Comparison of ENCODE assay signal across 10 cellular contexts in the genomic region with DNA sequence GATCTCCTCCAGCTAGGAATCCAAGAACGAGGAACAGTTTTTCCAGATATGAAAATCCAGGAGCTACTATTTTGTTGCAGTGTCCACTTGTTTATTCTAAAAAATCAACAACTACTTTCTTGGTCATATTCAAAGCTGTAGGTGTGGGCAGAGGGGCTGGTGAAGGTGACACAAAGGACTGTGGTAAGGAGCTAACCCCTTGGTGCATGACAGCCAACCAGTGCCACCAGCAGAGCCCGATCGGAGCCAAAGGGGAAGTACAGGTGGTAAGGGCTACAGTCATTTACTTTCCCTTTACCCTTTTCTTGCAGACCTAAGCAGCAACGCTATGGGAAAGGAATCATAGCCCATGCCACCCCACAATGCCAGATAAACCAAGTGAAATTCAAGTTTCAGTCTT. TPM values are rescaled to one million over a fixed set of nuclear protein-coding genes. Genes with fewer than 3 reads are reported as not detected.
A peak's percentile ranks its signal among the peaks of the same experiment; 100 is the strongest.
DNase-seq lines count a peak whose midpoint lies in the region; ATAC-seq and TF ChIP-seq lines count a peak whose summit lies in the region.
"Had no signal": no experiment of that assay in that cellular context is flagged by ENCODE, and none has a peak within 500 bp of the region (broad histone marks: within the 10 kb centered on the region; RNA-seq: fewer than 3 reads in every experiment).

No MANE protein-coding gene starts in this region.

- TF ChIP-seq CTCF in GM12875 (IDR thresholded peaks at IDR 0.05; ENCODE audit: borderline replicate concordance, insufficient read depth, low read depth, low read length) (no peak), lower leg skin (IDR thresholded peaks at IDR 0.05) (no peak), coronary artery (IDR thresholded peaks at IDR 0.05) (no peak)

- H3K27ac ChIP-seq in effector memory CD4-positive, alpha-beta T cell (ENCODE audit: insufficient read depth, low read length, poor library complexity, severe bottlenecking), result peak overlapping the region; percentile 26
- peak overlapping the region in 1 of 2 donors; percentile 86 for H3K27ac ChIP-seq in coronary artery
- H3K27ac ChIP-seq: colonic mucosa had no signal

- H3K27me3 ChIP-seq in effector memory CD4-positive, alpha-beta T cell (replicated peaks; ENCODE audit: control insufficient read depth, insufficient read depth, low read length, poor library complexity, severe bottlenecking), result no peaks in the 10 kb centered on the region
- H3K27me3 ChIP-seq: colonic mucosa had no signal

- H3K4me1 ChIP-seq in effector memory CD4-positive, alpha-beta T cell (ENCODE audit: control insufficient read depth, insufficient read depth, low read length, poor library complexity, severe bottlenecking), result peaks cover 3% of the 10 kb centered on the region
- H3K4me1 ChIP-seq: colonic mucosa had no signal

- H3K36me3 ChIP-seq in effector memory CD4-positive, alpha-beta T cell (ENCODE audit: control insufficient read depth, insufficient read depth, low read length), result no peaks in the 10 kb centered on the region
- H3K36me3 ChIP-seq: colonic mucosa had no signal

- TF ChIP-seq POLR2A in lower leg skin (IDR thresholded peaks at IDR 0.05), result no peak

- intact Hi-C loops in lower leg skin (cut with DNase I; ENCODE audit: low total_unique reads), result no loop called here

- peak in 2 of 3 donors; percentile 5 to 12 for DNase-seq in effector memory CD4-positive, alpha-beta T cell
- no peak for DNase-seq in lower leg skin (ENCODE audit: low spot score in 2 of 2)
- no peak for DNase-seq in mesenteric fat pad (ENCODE audit: low spot score)
- DNase-seq in coronary artery (ENCODE audit: low spot score), result no peak
- no peak for DNase-seq in hypothalamus (lab: John Stamatoyannopoulos, UW)
- DNase-seq: colonic mucosa had no signal

- no peaks in the 10 kb centered on the region for H3K9me3 ChIP-seq in effector memory CD4-positive, alpha-beta T cell (ENCODE audit: control insufficient read depth, low read length)
- H3K9me3 ChIP-seq: colonic mucosa had no signal

- H3K4me3 ChIP-seq in GM12875 (ENCODE audit: low read depth, low read length) (peak overlapping the region; percentile 29), lower leg skin (ENCODE audit: low read depth, poor library complexity, severe bottlenecking) (no peak overlapping the region), coronary artery (no peak overlapping the region)
- no peak overlapping the region for H3K4me3 ChIP-seq in effector memory CD4-positive, alpha-beta T cell (ENCODE audit: insufficient read depth, low read depth, low read length, poor library complexity, severe bottlenecking)
- H3K4me3 ChIP-seq: colonic mucosa had no signal

- ATAC-seq in GM19324 (IDR thresholded peaks at IDR 0.05; ENCODE audit: low FRiP score, unreplicated experiment), result peak; percentile 69
- peak; percentile 61 for ATAC-seq in HG03135 (IDR thresholded peaks at IDR 0.05; ENCODE audit: unreplicated experiment)

- 72 to 77% methylated on average over 4 of the region's 4 CpGs for WGBS in lower leg skin, 2 donors

RNA-seq across cellular contexts. Expression of a gene that starts 30.7 kb away (rescaled TPM):
- total RNA-seq in lower leg skin, result 1 to 10 TPM in 1 of 4 donors, under 1 TPM in 3; 0.34 to 2.6 (median 0.82) TPM
- total RNA-seq in mesenteric fat pad, result 3.4 TPM
- total RNA-seq: T-cell had no signal

RNA-seq across cellular contexts. Expression of a gene that starts 32.0 kb away (rescaled TPM):
- total RNA-seq in lower leg skin (1 to 10 TPM in 3 of 4 donors, under 1 TPM in 1; 0.97 to 1.9 (median 1.3) TPM), mesenteric fat pad (1.5 TPM)

RNA-seq across cellular contexts. Expression of a gene that starts 48.8 kb away (rescaled TPM):
- total RNA-seq in lower leg skin (10 to 100 TPM; 16.2 to 43.1 (median 29.9) TPM), mesenteric fat pad (48.4 TPM)

RNA-seq across cellular contexts. Expression of a gene that starts 49.1 kb away (rescaled TPM):
- total RNA-seq in lower leg skin, result 1 to 10 TPM; 1.1 to 3.6 (median 2.1) TPM
- 16.1 TPM for total RNA-seq in mesenteric fat pad

Comparison
In these comparisons a context has a peak if more than half of its experiments do, and no peak if none do; other contexts are left out.
1. DNase-seq: peak in effector memory CD4-positive, alpha-beta T cell (2 of 3); none in lower leg skin (0 of 2), mesenteric fat pad (single experiment), coronary artery (single experiment) and hypothalamus (0 of 51).